ENCODE assay signal across 10 cellular contexts in the genomic region with DNA sequence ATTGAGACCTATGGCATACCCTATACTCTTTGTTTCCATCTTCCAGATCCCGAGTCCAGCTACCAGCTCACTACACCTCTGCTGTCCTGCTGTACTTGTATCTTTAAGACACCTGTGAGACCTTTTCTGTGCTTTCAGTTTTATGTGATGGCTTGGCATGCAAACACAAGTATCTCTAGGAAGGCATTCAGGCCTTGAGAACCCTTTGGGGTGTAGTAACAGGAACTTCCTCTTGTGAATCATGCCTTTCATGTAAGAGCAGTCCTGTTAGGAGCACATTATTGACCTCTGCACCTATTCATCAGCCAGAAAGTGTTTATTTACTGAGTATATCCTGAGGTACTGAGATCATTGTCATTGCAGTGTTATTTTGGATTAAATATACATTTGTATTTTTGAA.
DNase-seq lines count a peak whose midpoint lies in the region; ATAC-seq and TF ChIP-seq lines count a peak whose summit lies in the region.
"Had no signal": no experiment of that assay in that cellular context is flagged by ENCODE, and none has a peak within 500 bp of the region (broad histone marks: within the 10 kb centered on the region; RNA-seq: fewer than 3 reads in every experiment).

No MANE protein-coding gene starts in this region.

- H3K9me3 Mint-ChIP-seq in natural killer cell: peaks cover 0 to 2% of the 10 kb centered on the region in 2 donors

- WGBS in mammary epithelial cell (ENCODE audit: low coverage, missing lambda C conversion rate): 95% methylated on average over 1 of the region's 1 CpG

- H3K4me1 Mint-ChIP-seq in natural killer cell: no peaks in the 10 kb centered on the region

- TF ChIP-seq CTCF in mammary epithelial cell (conservative IDR thresholded peaks at IDR 0.05 in 1 of 2, IDR thresholded peaks at IDR 0.05 in 1 of 2; ENCODE audit: extremely low read depth in 1 of 2, insufficient read depth in 1 of 2, low read depth in 1 of 2, low read length in 2 of 2) (no peak), tibial artery (IDR thresholded peaks at IDR 0.05) (no peak), natural killer cell (IDR thresholded peaks at IDR 0.05) (no peak)

- no peak overlapping the region for H3K4me2 ChIP-seq in mammary epithelial cell (ENCODE audit: insufficient read depth, low read depth, low read length)

- ATAC-seq in GM19468 (IDR thresholded peaks at IDR 0.05; ENCODE audit: extremely low read depth, unreplicated experiment): peak; percentile 70
- peak; percentile 71 for ATAC-seq in HG03196 (IDR thresholded peaks at IDR 0.05; ENCODE audit: unreplicated experiment)
- no peak for ATAC-seq in natural killer cell

- H3K27ac Mint-ChIP-seq in natural killer cell: no peak overlapping the region

- no peaks in the 10 kb centered on the region for H3K9me3 ChIP-seq in mammary epithelial cell (replicated peaks; ENCODE audit: insufficient read depth, low read length)
- H3K9me3 ChIP-seq in tibial artery: no peaks in the 10 kb centered on the region

- in situ Hi-C loops in mammary epithelial cell (cut with MboI; ENCODE audit: low sequenced_read_pairs in 2 of 2): loop anchor here in 1 of 2 donors (10.0 kb wide), 1 partner anchor 791 kb away; no protein-coding TSS in a partner anchor

- H3K4me1 ChIP-seq in mammary epithelial cell (ENCODE audit: insufficient read depth, low read length): peaks cover 4% of the 10 kb centered on the region
- peaks cover 0 to 13% (median 0%) of the 10 kb centered on the region in 4 donors for H3K4me1 ChIP-seq in tibial artery

- H3K4me3 ChIP-seq in mammary epithelial cell (replicated peaks in 1 of 3; ENCODE audit: insufficient read depth in 1 of 3, low read depth in 2 of 3, low read length in 3 of 3) (no peak overlapping the region), tibial artery (no peak overlapping the region)

- CTCF ChIA-PET in mammary epithelial cell (lab: Charles Lee; ENCODE audit: low non-redundant PET): no interaction called here

- dilution Hi-C loops in mammary epithelial cell (cut with HindIII; ENCODE audit: low sequenced_read_pairs): no loop called here

- no peaks in the 10 kb centered on the region for H3K27me3 ChIP-seq in mammary epithelial cell (ENCODE audit: insufficient read depth, low read length)
- H3K27me3 ChIP-seq in tibial artery: no peaks in the 10 kb centered on the region

- peaks cover 2 to 14% of the 10 kb centered on the region in 2 donors for H3K27me3 Mint-ChIP-seq in natural killer cell (ENCODE audit: low read depth in 2 of 2)

- H4K20me1 ChIP-seq in mammary epithelial cell (ENCODE audit: insufficient read depth, low read length): no peaks in the 10 kb centered on the region

- H3K79me2 ChIP-seq in mammary epithelial cell (ENCODE audit: insufficient read depth, low read length): no peaks in the 10 kb centered on the region

- DNase-seq in ELR (ENCODE audit: low read depth): peak; percentile 63
- DNase-seq in mammary epithelial cell: peak; percentile 73
- DNase-seq in tibial artery: no peak
- DNase-seq in middle frontal gyrus (ENCODE audit: extremely low spot score, low spot score): no peak
- no peak for DNase-seq in nucleus accumbens (lab: John Stamatoyannopoulos, UW)
- no peak for DNase-seq in natural killer cell
- DNase-seq: DMS79 treated with DMSO at 0.1 percent for 48 hours, islet precursor cell had no signal

- intact Hi-C loops in mammary epithelial cell (cut with micrococcal nuclease) (no loop called here), tibial artery (cut with DNase I; ENCODE audit: low total_unique reads) (loop anchor here (5.0 kb wide), 1 partner anchor 788 kb away; no protein-coding TSS in a partner anchor), natural killer cell (cut with micrococcal nuclease) (no loop called here)

- no peak overlapping the region for H3K4me3 Mint-ChIP-seq in natural killer cell

- H3K27ac ChIP-seq in mammary epithelial cell (ENCODE audit: insufficient read depth, low read depth, low read length) (no peak overlapping the region), tibial artery (no peak overlapping the region)

- no peak overlapping the region for H2AFZ ChIP-seq in mammary epithelial cell (ENCODE audit: low read depth, low read length)

- BruUV-seq in mammary epithelial cell (replicated peaks; lab: Mats Ljungman, UMichigan): no TSS peak

- no peaks in the 10 kb centered on the region for H3K36me3 Mint-ChIP-seq in natural killer cell

- H3K9ac ChIP-seq in mammary epithelial cell (ENCODE audit: insufficient read depth, low read length): no peak overlapping the region

- no peaks in the 10 kb centered on the region for H3K36me3 ChIP-seq in mammary epithelial cell (ENCODE audit: insufficient read depth, low read length)
- H3K36me3 ChIP-seq in tibial artery: no peaks in the 10 kb centered on the region

Comparison
In these comparisons a context has a peak if more than half of its experiments do, and no peak if none do; other contexts are left out.
1. DNase-seq: peak in ELR (single experiment) and mammary epithelial cell (single experiment); none in tibial artery (0 of 2), middle frontal gyrus (single experiment), nucleus accumbens (0 of 56) and natural killer cell (single experiment).
2. ATAC-seq: peak in GM19468 (single experiment) and HG03196 (single experiment); none in natural killer cell (0 of 3).